In the genomic region with DNA sequence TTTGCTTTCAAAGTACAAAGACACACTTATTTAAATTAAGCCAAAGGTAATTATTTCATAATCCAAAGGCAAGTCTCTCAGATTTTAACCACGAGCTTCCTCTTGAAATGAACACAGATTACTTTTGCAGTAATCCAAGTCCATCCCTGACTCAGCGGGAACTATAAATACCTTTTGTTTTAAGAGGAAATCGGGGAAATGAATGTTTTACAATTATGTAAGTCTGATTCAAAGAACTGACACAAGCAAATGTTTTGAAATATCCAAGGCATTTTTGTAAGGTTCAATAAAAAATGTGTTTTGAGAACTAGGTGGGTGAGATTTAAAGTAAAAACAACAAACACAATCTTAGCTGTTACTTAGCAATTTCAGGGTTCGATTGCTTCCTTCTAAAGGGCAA, we compare ENCODE assay signal across 8 cellular contexts.
DNase-seq lines count a peak whose midpoint lies in the region; ATAC-seq, FAIRE-seq and TF ChIP-seq lines count a peak whose summit lies in the region.

No MANE protein-coding gene starts in this region.

- POLR2A ChIA-PET in HepG2 (lab: Yijun Ruan, JAX): no interaction called here

- peaks cover 0 to 5% (median 1%) of the 10 kb centered on the region in 4 donors for H3K4me1 ChIP-seq in liver (ENCODE audit: control insufficient read depth in 4 of 4, insufficient read depth in 4 of 4, low read length in 3 of 4)
- H3K4me1 ChIP-seq in HepG2 (ENCODE audit: insufficient read depth, low read length): no peaks in the 10 kb centered on the region
- peaks cover 4 to 5% of the 10 kb centered on the region in 2 donors for H3K4me1 ChIP-seq in kidney (ENCODE audit: control insufficient read depth in 1 of 2, insufficient read depth in 1 of 2, low read depth in 1 of 2, low read length in 2 of 2)
- H3K4me1 ChIP-seq in vagina: peaks cover 19% of the 10 kb centered on the region
- H3K4me1 ChIP-seq in testis: no peaks in the 10 kb centered on the region

- intact Hi-C loops in HepG2 (cut with micrococcal nuclease; ENCODE audit: unreplicated experiment): no loop called here
- intact Hi-C loops in kidney (cut with DNase I): no loop called here
- intact Hi-C loops in vagina (cut with DNase I): no loop called here
- intact Hi-C loops in testis (cut with DNase I; ENCODE audit: low total_unique reads): no loop called here

- H3K79me2 ChIP-seq in HepG2 (ENCODE audit: insufficient read depth, low read length): no peaks in the 10 kb centered on the region

- H3K4me2 ChIP-seq in HepG2 (ENCODE audit: low read depth, low read length): no peak overlapping the region

- H3K27me3 ChIP-seq in liver (ENCODE audit: control insufficient read depth in 4 of 4, insufficient read depth in 4 of 4, low read length in 3 of 4): no peaks in the 10 kb centered on the region
- H3K27me3 ChIP-seq in HepG2 (ENCODE audit: control insufficient read depth in 1 of 2, insufficient read depth in 2 of 2, low read length in 2 of 2): no peaks in the 10 kb centered on the region
- H3K27me3 ChIP-seq in vagina: no peaks in the 10 kb centered on the region
- H3K27me3 ChIP-seq in testis: no peaks in the 10 kb centered on the region

- H3K4me3 ChIP-seq in liver (ENCODE audit: low read depth in 1 of 3, low read length in 3 of 3): no peak overlapping the region
- no peak overlapping the region for H3K4me3 ChIP-seq in HepG2 (replicated peaks in 1 of 3; ENCODE audit: insufficient read depth in 1 of 3, low read depth in 2 of 3, low read length in 3 of 3)
- H3K4me3 ChIP-seq in astrocyte of the spinal cord (ENCODE audit: low read depth, low read length): no peak overlapping the region
- peak overlapping the region in 1 of 2 donors; percentile 29 for H3K4me3 ChIP-seq in kidney (ENCODE audit: low read length in 2 of 2)
- no peak overlapping the region for H3K4me3 ChIP-seq in vagina
- H3K4me3 ChIP-seq in testis: no peak overlapping the region

- H3K27ac ChIP-seq in liver (ENCODE audit: low read depth in 1 of 2, low read length in 2 of 2) (peak overlapping the region; percentile 39 to 73), HepG2 (ENCODE audit: extremely low read length, insufficient read depth, low read length) (no peak overlapping the region), kidney (ENCODE audit: low read depth in 2 of 2, low read length in 2 of 2) (peak overlapping the region; percentile 58 to 74), vagina (peak overlapping the region; percentile 63), testis (no peak overlapping the region)

- no peaks in the 10 kb centered on the region for H3K36me3 ChIP-seq in liver (ENCODE audit: control insufficient read depth in 4 of 4, insufficient read depth in 3 of 4, low read depth in 1 of 4, low read length in 3 of 4)
- H3K36me3 ChIP-seq in HepG2 (replicated peaks in 1 of 2; ENCODE audit: control insufficient read depth in 1 of 2, insufficient read depth in 2 of 2, low read length in 2 of 2): no peaks in the 10 kb centered on the region; a peak in 1 of 5 replicates
- H3K36me3 ChIP-seq in kidney (ENCODE audit: control insufficient read depth in 1 of 2, insufficient read depth in 2 of 2, low read length in 2 of 2): peaks cover 0 to 6% of the 10 kb centered on the region in 2 donors
- no peaks in the 10 kb centered on the region for H3K36me3 ChIP-seq in vagina
- no peaks in the 10 kb centered on the region for H3K36me3 ChIP-seq in testis (ENCODE audit: low read depth, missing control alignments)

- CTCF ChIA-PET in HepG2 (lab: Yijun Ruan, JAX; ENCODE audit: low intra/inter-chr PET ratio, low total read pairs): no interaction called here

- TF ChIP-seq RAD21 in liver (IDR thresholded peaks at IDR 0.05) (peak in 1 of 2 donors; percentile 15), HepG2 (CRISPR knock-in tag; IDR thresholded peaks at IDR 0.05) (no peak)

- in situ Hi-C loops in HepG2 (cut with HindIII; ENCODE audit: extremely low pct_ligation_motif_present, low pct_unique_long_range_greater_than_20kb): no loop called here
- in situ Hi-C loops in astrocyte of the spinal cord (cut with HindIII; ENCODE audit: low sequenced_read_pairs): no loop called here
- in situ Hi-C loops in G401 (cut with HindIII; ENCODE audit: low sequenced_read_pairs): no loop called here

- BruUV-seq in HepG2 (replicated peaks; lab: Mats Ljungman, UMichigan): no TSS peak

- H2AFZ ChIP-seq in HepG2 (ENCODE audit: low read length): no peak overlapping the region

- H4K20me1 ChIP-seq in HepG2 (ENCODE audit: insufficient read depth, low read length): no peaks in the 10 kb centered on the region; the same call in 1 of the 2 replicates

- H3K9ac ChIP-seq in liver (ENCODE audit: low read depth in 1 of 2, low read length in 2 of 2): no peak overlapping the region
- H3K9ac ChIP-seq in HepG2 (ENCODE audit: insufficient read depth, low read depth, low read length): no peak overlapping the region
- peak overlapping the region in 1 of 2 donors; percentile 23 for H3K9ac ChIP-seq in kidney (ENCODE audit: low read length in 2 of 2)

- WGBS in liver: 42% methylated on average over 4 of the region's 4 CpGs
- 88% methylated on average over 4 of the region's 4 CpGs for WGBS in HepG2 (ENCODE audit: low lambda C conversion rate)
- 53 to 70% methylated on average over 4 of the region's 4 CpGs for WGBS in testis, 2 donors

- DNase-seq in HepG2 (ENCODE audit: low spot score) (no peak), astrocyte of the spinal cord (ENCODE audit: low read depth, low spot score) (peak; percentile 54), kidney (no peak), vagina (ENCODE audit: extremely low spot score in 2 of 2) (no peak), SW 1271 (lab: John Stamatoyannopoulos, UW) (no peak), G401 (ENCODE audit: low spot score) (no peak), testis (no peak)

- TF ChIP-seq CTCF in liver (IDR thresholded peaks at IDR 0.05; ENCODE audit: low read depth, low read length, missing input control) (no peak), HepG2 (CRISPR knock-in tag; IDR thresholded peaks at IDR 0.05) (no peak), astrocyte of the spinal cord (IDR thresholded peaks at IDR 0.05; ENCODE audit: low read depth, low read length) (no peak), kidney (IDR thresholded peaks at IDR 0.05; ENCODE audit: borderline replicate concordance, extremely low read depth, insufficient read depth) (no peak), vagina (IDR thresholded peaks at IDR 0.05) (no peak), testis (IDR thresholded peaks at IDR 0.05) (no peak)

- TF ChIP-seq EP300 in HepG2 (IDR thresholded peaks at IDR 0.05; ENCODE audit: low read depth in 2 of 2, low read length in 2 of 2) (no peak), HepG2 (CRISPR knock-in tag; IDR thresholded peaks at IDR 0.05; ENCODE audit: borderline replicate concordance) (no peak)

- FAIRE-seq in HepG2 (lab: Jason Lieb, UNC): no peak
- FAIRE-seq in kidney (lab: Jason Lieb, UNC): no peak

- ATAC-seq in HepG2: no peak

- TF ChIP-seq POLR2A in HepG2 (IDR thresholded peaks at IDR 0.05; ENCODE audit: insufficient read depth in 1 of 2, low read depth in 2 of 2, low read length in 2 of 2) (no peak), vagina (IDR thresholded peaks at IDR 0.05) (no peak), testis (IDR thresholded peaks at IDR 0.05) (no peak)

- H3K9me3 ChIP-seq in liver (ENCODE audit: control insufficient read depth in 4 of 4, low read length in 3 of 4) (no peaks in the 10 kb centered on the region), HepG2 (ENCODE audit: low read length) (no peaks in the 10 kb centered on the region), kidney (ENCODE audit: control insufficient read depth in 1 of 2, low read length in 2 of 2) (no peaks in the 10 kb centered on the region), vagina (no peaks in the 10 kb centered on the region), testis (no peaks in the 10 kb centered on the region)

TF ChIP-seq in liver, 16 proteins besides CTCF, POLR2A, EP300 and RAD21:
- TF ChIP-seq RXRA (IDR thresholded peaks at IDR 0.05) (peak in 1 of 2 donors; percentile 15), HNF4A (conservative IDR thresholded peaks at IDR 0.05) (peak in 1 of 2 donors; percentile 20), TAF1 (conservative IDR thresholded peaks at IDR 0.05) (no peak), NR2F2 (IDR thresholded peaks at IDR 0.05) (no peak), GABPA (IDR thresholded peaks at IDR 0.05 in 1 of 2, conservative IDR thresholded peaks at IDR 0.05 in 1 of 2) (no peak)

TF ChIP-seq in HepG2, 621 proteins besides CTCF, POLR2A, EP300 and RAD21 (continues in another document):
- TF ChIP-seq ZBTB7A (CRISPR knock-in tag; IDR thresholded peaks at IDR 0.05) (no peak), SMAD3 (CRISPR knock-in tag; IDR thresholded peaks at IDR 0.05) (no peak), ZFP36L2 (CRISPR knock-in tag; IDR thresholded peaks at IDR 0.05) (no peak)
- TF ChIP-seq, protein P1, sequence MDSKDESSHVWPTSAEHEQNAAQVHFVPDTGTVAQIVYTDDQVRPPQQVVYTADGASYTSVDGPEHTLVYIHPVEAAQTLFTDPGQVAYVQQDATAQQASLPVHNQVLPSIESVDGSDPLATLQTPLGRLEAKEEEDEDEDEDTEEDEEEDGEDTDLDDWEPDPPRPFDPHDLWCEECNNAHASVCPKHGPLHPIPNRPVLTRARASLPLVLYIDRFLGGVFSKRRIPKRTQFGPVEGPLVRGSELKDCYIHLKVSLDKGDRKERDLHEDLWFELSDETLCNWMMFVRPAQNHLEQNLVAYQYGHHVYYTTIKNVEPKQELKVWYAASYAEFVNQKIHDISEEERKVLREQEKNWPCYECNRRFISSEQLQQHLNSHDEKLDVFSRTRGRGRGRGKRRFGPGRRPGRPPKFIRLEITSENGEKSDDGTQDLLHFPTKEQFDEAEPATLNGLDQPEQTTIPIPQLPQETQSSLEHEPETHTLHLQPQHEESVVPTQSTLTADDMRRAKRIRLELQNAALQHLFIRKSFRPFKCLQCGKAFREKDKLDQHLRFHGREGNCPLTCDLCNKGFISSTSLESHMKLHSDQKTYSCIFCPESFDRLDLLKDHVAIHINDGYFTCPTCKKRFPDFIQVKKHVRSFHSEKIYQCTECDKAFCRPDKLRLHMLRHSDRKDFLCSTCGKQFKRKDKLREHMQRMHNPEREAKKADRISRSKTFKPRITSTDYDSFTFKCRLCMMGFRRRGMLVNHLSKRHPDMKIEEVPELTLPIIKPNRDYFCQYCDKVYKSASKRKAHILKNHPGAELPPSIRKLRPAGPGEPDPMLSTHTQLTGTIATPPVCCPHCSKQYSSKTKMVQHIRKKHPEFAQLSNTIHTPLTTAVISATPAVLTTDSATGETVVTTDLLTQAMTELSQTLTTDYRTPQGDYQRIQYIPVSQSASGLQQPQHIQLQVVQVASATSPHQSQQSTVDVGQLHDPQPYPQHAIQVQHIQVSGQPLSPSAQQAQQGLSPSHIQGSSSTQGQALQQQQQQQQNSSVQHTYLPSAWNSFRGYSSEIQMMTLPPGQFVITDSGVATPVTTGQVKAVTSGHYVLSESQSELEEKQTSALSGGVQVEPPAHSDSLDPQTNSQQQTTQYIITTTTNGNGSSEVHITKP (CRISPR knock-in tag; IDR thresholded peaks at IDR 0.05; ENCODE audit: low read depth): no peak

Comparison
In these comparisons a context has a peak if more than half of its experiments do, and no peak if none do; other contexts are left out.
1. H3K27ac ChIP-seq: peak in liver (2 of 2), kidney (2 of 2) and vagina (single experiment); none in HepG2 (single experiment) and testis (0 of 2).